Comparison of ENCODE assay signal across 18 cellular contexts in the genomic region with DNA sequence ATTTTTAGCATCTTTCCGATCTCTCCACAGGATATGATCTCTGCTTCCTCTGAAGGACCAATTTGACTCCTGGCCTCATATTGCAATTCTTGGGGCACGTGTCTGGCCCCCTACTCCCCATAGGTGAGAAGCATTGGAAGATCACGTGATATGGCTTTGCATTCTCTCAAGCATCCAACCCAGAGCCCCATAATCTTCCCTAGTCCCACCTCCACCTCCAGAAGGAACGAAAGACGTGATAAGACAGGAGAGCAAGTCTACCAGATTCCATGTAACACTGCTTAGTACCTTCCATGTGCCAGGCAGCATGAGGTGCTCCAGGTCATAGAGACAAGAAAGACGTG.
"Had no signal": no experiment of that assay in that cellular context is flagged by ENCODE, and none has a peak within 500 bp of the region (broad histone marks: within the 10 kb centered on the region; RNA-seq: fewer than 3 reads in every experiment).

No MANE protein-coding gene starts in this region.

- FAIRE-seq: RCC 7860 had no signal

- H3K4me3 ChIP-seq: SJSA1, SK-N-MC had no signal

- H3K9me3 ChIP-seq: SJSA1 had no signal

- H3K36me3 ChIP-seq: SJSA1 had no signal

- H3K27ac ChIP-seq: SJSA1, SK-N-MC had no signal

- DNase-seq: KBM-7, NCI-H1092, NCI-H1105 treated with DMSO at 0.1 percent for 48 hours, NCI-H1417 treated with DMSO at 0.1 percent for 48 hours, NCI-H146, NCI-H1694 treated with DMSO at 0.1 percent for 48 hours, NCI-H1930, NCI-H2081, NCI-H2107, NCI-H2227 treated with DMSO at 0.1 percent for 48 hours, NCI-H526 treated with DMSO at 0.1 percent for 48 hours, NCI-H774, Right ventricle myocardium superior, RPMI8226, SIG-M5 had no signal
